ENCODE assay signal across 22 cellular contexts in genomic region chr5:135337064-135337463, GRCh38.
DNase-seq lines count a peak whose midpoint lies in the region; ATAC-seq and TF ChIP-seq lines count a peak whose summit lies in the region.
"Had no signal": no experiment of that assay in that cellular context is flagged by ENCODE, and none has a peak within 500 bp of the region (broad histone marks: within the 10 kb centered on the region; RNA-seq: fewer than 3 reads in every experiment).

No MANE protein-coding gene starts in this region.

- no peak for TF ChIP-seq CTCF in heart right ventricle (IDR thresholded peaks at IDR 0.05)

- no peak overlapping the region for H3K27ac ChIP-seq in heart right ventricle
- H3K27ac ChIP-seq: ascending aorta, C4-2B, pancreas, Peyer's patch had no signal

- peaks cover 0 to 25% (median 0%) of the 10 kb centered on the region in 9 donors for H3K4me1 ChIP-seq in heart right ventricle
- H3K4me1 ChIP-seq: ascending aorta, pancreas had no signal

- no peaks in the 10 kb centered on the region for H3K9me3 ChIP-seq in heart right ventricle
- H3K9me3 ChIP-seq: ascending aorta, pancreas, Peyer's patch had no signal

- peak; percentile 23 to 93 (median 68) for ATAC-seq in heart right ventricle
- ATAC-seq in GM21576 (IDR thresholded peaks at IDR 0.05; ENCODE audit: unreplicated experiment), result no peak
- ATAC-seq: activated CD8-positive, alpha-beta T cell treated with anti-CD3 and anti-CD28 coated beads, Interleukin-2, amount 10 ng/mL, durations not matched to agents 7 days and 5 days; activated T-helper 17 cell treated with anti-CD3 and anti-CD28 coated beads, Interleukin-2, amount 50 U/mL, for 72 hours; pancreas; stimulated activated memory B cell treated with anti-CD40 and anti-IgM and Interleukin-4, amounts not matched to agents 10 μg/mL and 1 μg/mL and 100 μg/mL, for 72 hours had no signal

- intact Hi-C loops in heart right ventricle (cut with DNase I) (loop anchor here in 3 of 10 donors (10.0 kb wide), 2 partner anchors 88 to 142 kb away; no protein-coding TSS in a partner anchor), posterior cingulate gyrus (cut with DNase I) (loop anchor here (10.0 kb wide), 1 partner anchor 142 kb away; no protein-coding TSS in a partner anchor)

- WGBS in heart right ventricle, 2 donors, result 39 to 60% methylated on average over 4 of the region's 4 CpGs

- no peak overlapping the region for H3K4me3 ChIP-seq in heart right ventricle
- H3K4me3 ChIP-seq: ascending aorta, pancreas, Peyer's patch had no signal

- peak; percentile 28 for DNase-seq in DMS53 (lab: John Stamatoyannopoulos, UW)
- no peak for DNase-seq in DMS53 treated with DMSO at 0.1 percent for 48 hours (lab: John Stamatoyannopoulos, UW; ENCODE audit: unreplicated experiment)
- DNase-seq in amygdala (lab: John Stamatoyannopoulos, UW), result peak in 31 of 56 donors; percentile 5 to 67 (median 32)
- DNase-seq in heart right ventricle, result peak in 1 of 2 donors; percentile 31
- DNase-seq in posterior cingulate gyrus, result peak; percentile 22 to 96 (median 76)
- DNase-seq in T-helper 2 cell, result no peak
- no peak for DNase-seq in foreskin melanocyte
- DNase-seq: 8988T; activated CD8-positive, alpha-beta T cell treated with anti-CD3 and anti-CD28 coated beads, Interleukin-2, amount 10 ng/mL, durations not matched to agents 7 days and 5 days; cortex of kidney; erythroblast; kidney; NCI-H2029; NCI-H510A treated with DMSO at 0.1 percent for 48 hours; pancreas; T-helper 1 cell had no signal

- peaks cover 0 to 100% (median 58%) of the 10 kb centered on the region in 9 donors for H3K36me3 ChIP-seq in heart right ventricle

- no peaks in the 10 kb centered on the region for H3K27me3 ChIP-seq in heart right ventricle
- H3K27me3 ChIP-seq: ascending aorta, pancreas, Peyer's patch had no signal

Comparison
In these comparisons a context has a peak if more than half of its experiments do, and no peak if none do; other contexts are left out.
1. DNase-seq: peak in DMS53 (single experiment), amygdala (31 of 56) and posterior cingulate gyrus (10 of 10); none in DMS53 treated with DMSO at 0.1 percent for 48 hours (single experiment), T-helper 2 cell (0 of 5) and foreskin melanocyte (single experiment).